ENCODE assay signal across 29 cellular contexts in genomic region chr16:52624891-52625290, GRCh38.
"Had no signal": no experiment of that assay in that cellular context is flagged by ENCODE, and none has a peak within 500 bp of the region (broad histone marks: within the 10 kb centered on the region; RNA-seq: fewer than 3 reads in every experiment).

No MANE protein-coding gene starts in this region.

- H3K36me3 ChIP-seq: MG63, Peyer's patch, SJSA1 had no signal

- H2AFZ ChIP-seq: PC-9 had no signal

- H3K4me3 ChIP-seq: MG63, PC-9, Peyer's patch, SJSA1 had no signal

- H3K9ac ChIP-seq: SK-N-SH had no signal

- H3K4me1 ChIP-seq: Peyer's patch, SJSA1 had no signal

- H3K27me3 ChIP-seq: Peyer's patch, SJSA1 had no signal

- H3K27ac ChIP-seq: PC-9, Peyer's patch, SJSA1 had no signal

- DNase-seq: Kasumi-1, KG1, MG63, NCI-H1048, NCI-H1092 treated with DMSO at 0.1 percent for 48 hours, NCI-H1105 treated with DMSO at 0.1 percent for 48 hours, NCI-H1417, NCI-H1436, NCI-H146, NCI-H1694, NCI-H187, NCI-H2029, NCI-H2081, NCI-H2227 treated with DMSO at 0.1 percent for 48 hours, NCI-H345, NCI-H446, NCI-H510A treated with DMSO at 0.1 percent for 48 hours, NCI-H524 treated with DMSO at 0.1 percent for 48 hours, NCI-H526 treated with DMSO at 0.1 percent for 48 hours, NCI-H774, PC-9, Peyer's patch, Right ventricle myocardium superior, RPMI8226, SHP77 treated with DMSO at 0.1 percent for 48 hours, SK-N-SH, SW 1271, T-helper 1 cell had no signal

- H3K4me2 ChIP-seq: PC-9, SK-N-SH had no signal

- H3K9me3 ChIP-seq: MG63, Peyer's patch, SJSA1, SK-N-SH had no signal
